8 cellular contexts compared by ENCODE assay signal in genomic region chr11:63613517-63614135, GRCh38. TPM values are rescaled to one million over a fixed set of nuclear protein-coding genes. Genes with fewer than 3 reads are reported as not detected.
DNase-seq lines count a peak whose midpoint lies in the region; ATAC-seq lines count a peak whose summit lies in the region.

No MANE protein-coding gene starts in this region.

- no peaks in the 10 kb centered on the region for H3K36me3 Mint-ChIP-seq in activated naive CD4-positive, alpha-beta T cell treated with anti-CD3 and anti-CD28 coated beads, Interleukin-2, amount 50 U/mL, for 72 hours

- peak; percentile 31 for ATAC-seq in GM19397 (IDR thresholded peaks at IDR 0.05; ENCODE audit: unreplicated experiment)
- peak; percentile 59 to 63 for ATAC-seq in activated naive CD4-positive, alpha-beta T cell treated with anti-CD3 and anti-CD28 coated beads, Interleukin-2, amount 50 U/mL, for 72 hours
- ATAC-seq in Right ventricle myocardium superior (ENCODE audit: poor library complexity), result peak; percentile 65
- ATAC-seq in aorta (ENCODE audit: low FRiP score), result peak; percentile 83
- ATAC-seq in GM21528 (IDR thresholded peaks at IDR 0.05; ENCODE audit: low FRiP score, unreplicated experiment), result no peak
- ATAC-seq in GM19328 (IDR thresholded peaks at IDR 0.05; ENCODE audit: unreplicated experiment), result no peak

- H3K27ac Mint-ChIP-seq in activated naive CD4-positive, alpha-beta T cell treated with anti-CD3 and anti-CD28 coated beads, Interleukin-2, amount 50 U/mL, for 72 hours, result peak overlapping the region in 1 of 2 donors; percentile 77

- H3K9me3 Mint-ChIP-seq in activated naive CD4-positive, alpha-beta T cell treated with anti-CD3 and anti-CD28 coated beads, Interleukin-2, amount 50 U/mL, for 72 hours, result no peaks in the 10 kb centered on the region

- H3K9me3 ChIP-seq in aorta (ENCODE audit: control insufficient read depth, low read length), result no peaks in the 10 kb centered on the region

- H3K27ac ChIP-seq in aorta (ENCODE audit: low read depth in 1 of 2, low read length in 2 of 2), result peak overlapping the region; percentile 8 to 76

- no peaks in the 10 kb centered on the region for H3K27me3 ChIP-seq in aorta (ENCODE audit: control insufficient read depth in 1 of 2, insufficient read depth in 2 of 2, low read length in 1 of 2)

- peak; percentile 8 for DNase-seq in NCI-H2227 treated with DMSO at 0.1 percent for 48 hours (lab: John Stamatoyannopoulos, UW)
- DNase-seq in activated naive CD4-positive, alpha-beta T cell treated with anti-CD3 and anti-CD28 coated beads, Interleukin-2, amount 50 U/mL, for 72 hours (ENCODE audit: low spot score in 2 of 2), result no peak
- peak; percentile 74 for DNase-seq in Right ventricle myocardium superior
- DNase-seq in occipital lobe (lab: John Stamatoyannopoulos, UW), result peak; percentile 58
- peak; percentile 77 to 86 for DNase-seq in aorta

- H3K36me3 ChIP-seq in aorta (ENCODE audit: control insufficient read depth in 1 of 2, insufficient read depth in 2 of 2, low read length in 1 of 2), result no peaks in the 10 kb centered on the region

- WGBS in aorta, 2 donors, result 1% methylated on average over 40 to 45 of the region's 45 CpGs

- no peaks in the 10 kb centered on the region for H3K4me1 ChIP-seq in aorta (ENCODE audit: control insufficient read depth in 1 of 2, insufficient read depth in 2 of 2, low read length in 2 of 2)

- intact Hi-C loops in Right ventricle myocardium superior (cut with DNase I), result no loop called here
- intact Hi-C loops in aorta (cut with DNase I), result loop anchor here in 1 of 2 donors (5.0 kb wide), 1 partner anchor 76 kb away; the partner anchor contains the start of gene PLAAT4

- peak overlapping the region; percentile 32 to 95 for H3K4me3 ChIP-seq in aorta (ENCODE audit: low read length in 2 of 2)

RNA-seq across cellular contexts. Expression of gene PLAAT3, which starts 0.6 kb away (rescaled TPM):
- 1 to 10 TPM; 6.3 to 9.4 TPM for total RNA-seq in activated naive CD4-positive, alpha-beta T cell treated with anti-CD3 and anti-CD28 coated beads, Interleukin-2, amount 50 U/mL, for 72 hours
- total RNA-seq in Right ventricle myocardium superior (169 TPM), occipital lobe (4.7 TPM), aorta (10 to 100 TPM; 52.5 to 62.6 TPM)
- 10 to 100 TPM; 47.2 to 69.5 TPM for polyA plus RNA-seq in aorta

RNA-seq across cellular contexts. Expression of gene PLAAT2, which starts 50.4 kb away (rescaled TPM):
- total RNA-seq in activated naive CD4-positive, alpha-beta T cell treated with anti-CD3 and anti-CD28 coated beads, Interleukin-2, amount 50 U/mL, for 72 hours, result not detected
- total RNA-seq in Right ventricle myocardium superior (0.73 TPM), occipital lobe (not detected), aorta (not detected)
- 10 to 100 TPM in 1 of 2 donors, under 1 TPM in 1; 0.82 to 30.3 TPM for polyA plus RNA-seq in aorta

RNA-seq across cellular contexts. Expression of gene ATL3, which starts 57.5 kb away (rescaled TPM):
- total RNA-seq in activated naive CD4-positive, alpha-beta T cell treated with anti-CD3 and anti-CD28 coated beads, Interleukin-2, amount 50 U/mL, for 72 hours, result 10 to 100 TPM; 14.5 to 26.9 TPM
- total RNA-seq in Right ventricle myocardium superior (12.8 TPM), occipital lobe (26.0 TPM), aorta (100 to 1,000 TPM; 147 to 220 TPM)
- 10 to 100 TPM; 27.5 to 42.4 TPM for polyA plus RNA-seq in aorta

Comparison
In these comparisons a context has a peak if more than half of its experiments do, and no peak if none do; other contexts are left out.
1. ATAC-seq: peak in GM19397 (single experiment), activated naive CD4-positive, alpha-beta T cell treated with anti-CD3 and anti-CD28 coated beads, Interleukin-2, amount 50 U/mL, for 72 hours (2 of 2), Right ventricle myocardium superior (single experiment) and aorta (single experiment); none in GM21528 (single experiment) and GM19328 (single experiment).
2. DNase-seq: peak in NCI-H2227 treated with DMSO at 0.1 percent for 48 hours (single experiment), Right ventricle myocardium superior (single experiment), occipital lobe (single experiment) and aorta (2 of 2); none in activated naive CD4-positive, alpha-beta T cell treated with anti-CD3 and anti-CD28 coated beads, Interleukin-2, amount 50 U/mL, for 72 hours (0 of 2).